1 cellular context compared by ENCODE assay signal in genomic region chr7:99210265-99210970, GRCh38.
TF ChIP-seq lines count a peak whose summit lies in the region.

No MANE protein-coding gene starts in this region.

TF ChIP-seq in K562, 482 proteins besides CTCF, POLR2A, EP300 and RAD21 (continued from another document):
- TF ChIP-seq MGA (IDR thresholded peaks at IDR 0.05), result no peak
- TF ChIP-seq SRSF7 (optimal IDR thresholded peaks at IDR 0.05; ENCODE audit: low read depth, low read length), result no peak
- TF ChIP-seq NFXL1 (CRISPR knock-in tag; IDR thresholded peaks at IDR 0.05), result no peak
- no peak for TF ChIP-seq ZNF280A (IDR thresholded peaks at IDR 0.05; ENCODE audit: low read depth, partially characterized antibody)
- no peak for TF ChIP-seq ZNF644 (tag; IDR thresholded peaks at IDR 0.05; ENCODE audit: low read depth)
- no peak for TF ChIP-seq RREB1 (CRISPR knock-in tag; IDR thresholded peaks at IDR 0.05)
- no peak for TF ChIP-seq ZBTB17 (CRISPR knock-in tag; IDR thresholded peaks at IDR 0.05)
- no peak for TF ChIP-seq ZNF740 (CRISPR knock-in tag; IDR thresholded peaks at IDR 0.05)
- TF ChIP-seq ZNF740 (tag; IDR thresholded peaks at IDR 0.05), result no peak
- TF ChIP-seq NR4A1 (CRISPR knock-in tag; IDR thresholded peaks at IDR 0.05), result no peak
- no peak for TF ChIP-seq NR4A1 (tag; IDR thresholded peaks at IDR 0.05)
- no peak for TF ChIP-seq KLF6 (CRISPR knock-in tag; IDR thresholded peaks at IDR 0.05; ENCODE audit: borderline replicate concordance)
- TF ChIP-seq DMBX1 (CRISPR knock-in tag; IDR thresholded peaks at IDR 0.05; ENCODE audit: borderline replicate concordance), result no peak
- TF ChIP-seq ZNF436 (CRISPR knock-in tag; IDR thresholded peaks at IDR 0.05), result no peak
- TF ChIP-seq NBN (IDR thresholded peaks at IDR 0.05; ENCODE audit: low read depth), result no peak
